ENCODE assay signal across 9 cellular contexts in the genomic region with DNA sequence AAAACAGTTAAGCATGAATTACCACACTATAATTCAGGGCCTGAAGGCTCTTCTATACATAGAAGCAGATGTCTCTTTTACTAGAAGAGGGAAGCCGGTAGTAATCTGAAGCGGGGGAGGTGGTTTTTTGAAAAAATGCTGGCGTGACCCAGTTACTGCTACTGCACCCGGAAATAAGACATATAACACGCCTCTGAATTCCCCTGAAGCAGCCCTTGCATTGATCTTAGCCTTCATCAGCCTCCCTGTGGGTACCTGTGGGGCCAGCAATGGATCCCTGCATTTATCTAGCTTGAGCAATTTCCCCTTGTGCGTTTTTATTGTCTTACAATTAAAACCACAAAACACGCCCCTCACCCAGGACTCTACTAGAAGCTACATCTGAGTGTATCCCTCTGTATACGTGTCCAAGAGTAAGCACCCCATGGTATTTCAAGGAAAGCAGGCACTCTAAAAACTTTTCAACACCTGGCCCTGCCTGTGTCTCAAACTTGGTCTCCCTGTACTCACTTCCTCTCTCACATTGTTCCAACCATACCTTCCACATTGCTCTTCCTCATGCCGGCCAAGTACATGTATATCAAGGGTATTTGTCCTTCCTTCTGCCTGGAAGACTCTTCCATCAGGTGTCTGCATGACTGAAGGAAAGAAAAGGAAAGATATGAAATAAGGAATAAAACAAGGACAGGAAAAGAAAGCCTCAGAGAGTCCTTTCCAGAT.
DNase-seq lines count a peak whose midpoint lies in the region; ATAC-seq and TF ChIP-seq lines count a peak whose summit lies in the region.
"Had no signal": no experiment of that assay in that cellular context is flagged by ENCODE, and none has a peak within 500 bp of the region (broad histone marks: within the 10 kb centered on the region; RNA-seq: fewer than 3 reads in every experiment).

No MANE protein-coding gene starts in this region.

- intact Hi-C loops in colonic mucosa (cut with DNase I): no loop called here

- TF ChIP-seq CTCF in colonic mucosa (IDR thresholded peaks at IDR 0.05): no peak

- H3K27ac ChIP-seq in colonic mucosa: no peak overlapping the region
- H3K27ac ChIP-seq: parathyroid adenoma had no signal

- H3K9ac ChIP-seq in colonic mucosa (ENCODE audit: low read depth in 2 of 2, low read length in 2 of 2): no peak overlapping the region
- H3K9ac ChIP-seq: parathyroid adenoma had no signal

- ATAC-seq in HG03520 (IDR thresholded peaks at IDR 0.05; ENCODE audit: unreplicated experiment): peak; percentile 90

- no peaks in the 10 kb centered on the region for H3K4me1 ChIP-seq in colonic mucosa
- H3K4me1 ChIP-seq: parathyroid adenoma had no signal

- H3K36me3 ChIP-seq in colonic mucosa: no peaks in the 10 kb centered on the region

- H3K9me3 ChIP-seq in colonic mucosa: no peaks in the 10 kb centered on the region

- no peaks in the 10 kb centered on the region for H3K27me3 ChIP-seq in colonic mucosa

- no peak overlapping the region for H3K4me3 ChIP-seq in colonic mucosa

- peak; percentile 35 to 38 for DNase-seq in activated CD4-positive, alpha-beta T cell treated with anti-CD3 and anti-CD28 coated beads for 4 hours
- DNase-seq in germinal center (ENCODE audit: low spot score) (peak; percentile 5), NCI-H82 (lab: John Stamatoyannopoulos, UW) (no peak), dermis blood vessel endothelial cell (no peak), NCI-H2171 (lab: John Stamatoyannopoulos, UW) (no peak), colonic mucosa (no peak)
- peak in 4 of 6 experiments; percentile 23 to 51 (median 48) for DNase-seq in stimulated activated naive CD4-positive, alpha-beta T cell (lab: John Stamatoyannopoulos, UW)

Comparison
In these comparisons a context has a peak if more than half of its experiments do, and no peak if none do; other contexts are left out.
1. DNase-seq: peak in activated CD4-positive, alpha-beta T cell treated with anti-CD3 and anti-CD28 coated beads for 4 hours (2 of 2), germinal center (single experiment) and stimulated activated naive CD4-positive, alpha-beta T cell (4 of 6); none in NCI-H82 (single experiment), dermis blood vessel endothelial cell (single experiment), NCI-H2171 (single experiment) and colonic mucosa (single experiment).